In genomic region chr10:87321505-87321904, GRCh38 we compare ENCODE assay signal across 7 cellular contexts. TPM values are rescaled to one million over a fixed set of nuclear protein-coding genes. Genes with fewer than 3 reads are reported as not detected.
DNase-seq lines count a peak whose midpoint lies in the region; ATAC-seq, FAIRE-seq and TF ChIP-seq lines count a peak whose summit lies in the region.
"Not testable (repeated sequence)": the region's sequence is repeated elsewhere in the genome, so short reads cannot be mapped to it uniquely, and the experiment has no call there.

No MANE protein-coding gene starts in this region.

- not testable (repeated sequence) for H3K4me3 ChIP-seq in fibroblast of mammary gland (ENCODE audit: control insufficient read depth, low read depth, low read length)

- DNase-seq in A172 (ENCODE audit: low spot score) (peak; percentile 0), OCI-M1 (lab: John Stamatoyannopoulos, UW) (peak; percentile 14), fibroblast of mammary gland (ENCODE audit: low read depth) (peak; percentile 14)
- not testable (repeated sequence) for DNase-seq in H54 (ENCODE audit: insufficient read length, low spot score); activated CD8-positive, alpha-beta T cell treated with anti-CD3 and anti-CD28 coated beads for 36 hours; activated naive CD8-positive, alpha-beta T cell treated with anti-CD3 and anti-CD28 coated beads, Interleukin-2, amount 50 U/mL, for 24 hours; stimulated activated naive B cell treated with anti-CD40 and anti-IgM and Interleukin-4, amounts not matched to agents 10 μg/mL and 1 μg/mL and 100 μg/mL, for 72 hours

- not testable (repeated sequence) for TF ChIP-seq CTCF in activated CD8-positive, alpha-beta T cell treated with anti-CD3 and anti-CD28 coated beads for 36 hours (IDR thresholded peaks at IDR 0.05); fibroblast of mammary gland (conservative IDR thresholded peaks at IDR 0.05; ENCODE audit: control insufficient read depth, insufficient read depth, low read depth, low read length)

- peak; percentile 98 for FAIRE-seq in H54 (lab: Jason Lieb, UNC)

- H3K27me3 Mint-ChIP-seq in activated CD8-positive, alpha-beta T cell treated with anti-CD3 and anti-CD28 coated beads for 36 hours; activated naive CD8-positive, alpha-beta T cell treated with anti-CD3 and anti-CD28 coated beads, Interleukin-2, amount 50 U/mL, for 24 hours; stimulated activated naive B cell treated with anti-CD40 and anti-IgM and Interleukin-4, amounts not matched to agents 10 μg/mL and 1 μg/mL and 100 μg/mL, for 72 hours: not testable (repeated sequence)

- CTCF ChIA-PET in activated CD8-positive, alpha-beta T cell treated with anti-CD3 and anti-CD28 coated beads for 36 hours (lab: Charles Lee): not testable (repeated sequence)

- not testable (repeated sequence) for H3K9me3 Mint-ChIP-seq in activated CD8-positive, alpha-beta T cell treated with anti-CD3 and anti-CD28 coated beads for 36 hours; activated naive CD8-positive, alpha-beta T cell treated with anti-CD3 and anti-CD28 coated beads, Interleukin-2, amount 50 U/mL, for 24 hours; stimulated activated naive B cell treated with anti-CD40 and anti-IgM and Interleukin-4, amounts not matched to agents 10 μg/mL and 1 μg/mL and 100 μg/mL, for 72 hours

- H3K4me3 Mint-ChIP-seq in activated CD8-positive, alpha-beta T cell treated with anti-CD3 and anti-CD28 coated beads for 36 hours; activated naive CD8-positive, alpha-beta T cell treated with anti-CD3 and anti-CD28 coated beads, Interleukin-2, amount 50 U/mL, for 24 hours; stimulated activated naive B cell treated with anti-CD40 and anti-IgM and Interleukin-4, amounts not matched to agents 10 μg/mL and 1 μg/mL and 100 μg/mL, for 72 hours: not testable (repeated sequence)

- intact Hi-C loops in activated CD8-positive, alpha-beta T cell treated with anti-CD3 and anti-CD28 coated beads for 36 hours (cut with micrococcal nuclease): not testable (repeated sequence)

- H3K4me1 Mint-ChIP-seq in activated CD8-positive, alpha-beta T cell treated with anti-CD3 and anti-CD28 coated beads for 36 hours (ENCODE audit: low read depth); activated naive CD8-positive, alpha-beta T cell treated with anti-CD3 and anti-CD28 coated beads, Interleukin-2, amount 50 U/mL, for 24 hours; stimulated activated naive B cell treated with anti-CD40 and anti-IgM and Interleukin-4, amounts not matched to agents 10 μg/mL and 1 μg/mL and 100 μg/mL, for 72 hours: not testable (repeated sequence)

- peak; percentile 69 for ATAC-seq in activated CD8-positive, alpha-beta T cell treated with anti-CD3 and anti-CD28 coated beads for 36 hours
- peak; percentile 61 for ATAC-seq in activated naive CD8-positive, alpha-beta T cell treated with anti-CD3 and anti-CD28 coated beads, Interleukin-2, amount 50 U/mL, for 24 hours
- peak; percentile 44 to 69 for ATAC-seq in stimulated activated naive B cell treated with anti-CD40 and anti-IgM and Interleukin-4, amounts not matched to agents 10 μg/mL and 1 μg/mL and 100 μg/mL, for 72 hours (replicated peaks)

- H3K27ac Mint-ChIP-seq in activated CD8-positive, alpha-beta T cell treated with anti-CD3 and anti-CD28 coated beads for 36 hours; activated naive CD8-positive, alpha-beta T cell treated with anti-CD3 and anti-CD28 coated beads, Interleukin-2, amount 50 U/mL, for 24 hours; stimulated activated naive B cell treated with anti-CD40 and anti-IgM and Interleukin-4, amounts not matched to agents 10 μg/mL and 1 μg/mL and 100 μg/mL, for 72 hours: not testable (repeated sequence)

- not testable (repeated sequence) for H3K36me3 Mint-ChIP-seq in activated CD8-positive, alpha-beta T cell treated with anti-CD3 and anti-CD28 coated beads for 36 hours (ENCODE audit: low read depth); activated naive CD8-positive, alpha-beta T cell treated with anti-CD3 and anti-CD28 coated beads, Interleukin-2, amount 50 U/mL, for 24 hours (ENCODE audit: low read depth); stimulated activated naive B cell treated with anti-CD40 and anti-IgM and Interleukin-4, amounts not matched to agents 10 μg/mL and 1 μg/mL and 100 μg/mL, for 72 hours

- TF ChIP-seq POLR2A in H54 (IDR thresholded peaks at IDR 0.05; ENCODE audit: low read depth, low read length): not testable (repeated sequence)

- POLR2A ChIA-PET in activated CD8-positive, alpha-beta T cell treated with anti-CD3 and anti-CD28 coated beads for 36 hours (lab: Charles Lee): not testable (repeated sequence)

RNA-seq across cellular contexts. Expression of gene NUTM2D, which starts 36.0 kb away (rescaled TPM):
- 0.36 and 0.98 TPM in 2 replicates for total RNA-seq in A172 (2014; rRNA removed; shearing (Covaris generic))
- 1 to 10 TPM in 1 of 2 experiments, under 1 TPM in 1; 0.74 to 1.1 TPM for total RNA-seq in activated CD8-positive, alpha-beta T cell treated with anti-CD3 and anti-CD28 coated beads for 36 hours
